8 cellular contexts compared by ENCODE assay signal in the genomic region with DNA sequence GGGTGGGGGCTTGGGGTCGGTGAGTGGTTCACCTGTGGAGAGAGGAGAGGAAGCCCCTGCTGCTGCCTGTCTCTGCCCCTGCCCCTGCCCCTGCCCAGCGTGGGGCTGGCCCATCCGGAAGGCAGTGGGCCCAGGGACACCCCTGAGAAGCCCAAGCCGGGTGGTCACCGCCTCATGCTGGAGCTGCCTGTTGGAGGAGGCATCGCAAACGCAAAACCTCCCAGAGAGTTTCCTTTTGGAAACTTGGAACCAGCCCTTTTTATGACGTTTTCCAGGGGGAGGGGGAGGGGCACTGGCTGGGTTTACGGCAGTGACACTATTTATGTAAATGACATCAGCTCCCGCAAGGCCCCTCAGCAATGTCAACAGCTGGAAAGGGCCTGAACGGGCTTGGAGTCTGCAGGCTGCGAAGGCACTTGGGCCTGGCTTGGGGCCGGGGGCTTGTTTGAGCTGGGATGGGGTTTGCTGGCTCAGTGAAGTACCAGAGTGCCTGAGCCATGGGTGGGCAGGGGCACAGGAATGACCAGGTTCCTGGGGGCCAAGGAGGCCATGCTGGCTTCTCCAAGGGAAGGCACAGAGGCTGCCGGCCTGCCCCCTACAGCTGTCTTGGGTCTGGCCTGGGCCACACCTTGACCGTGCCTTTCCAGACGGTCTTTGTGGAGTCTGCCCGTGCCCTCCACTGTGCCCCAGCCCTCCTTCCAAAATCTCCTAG.
DNase-seq lines count a peak whose midpoint lies in the region; ATAC-seq and TF ChIP-seq lines count a peak whose summit lies in the region.

No MANE protein-coding gene starts in this region.

- DNase-seq in NCI-H1417 (lab: John Stamatoyannopoulos, UW) (peak in 2 of 3 experiments; percentile 31 to 55), NCI-H1417 treated with DMSO at 0.1 percent for 48 hours (lab: John Stamatoyannopoulos, UW) (no peak), MCF 10A (ENCODE audit: unreplicated experiment) (no peak), kidney tubule cell (ENCODE audit: low spot score) (peak; percentile 26), T1000 (lab: John Stamatoyannopoulos, UW) (no peak), LoVo (ENCODE audit: low spot score) (no peak)
- no peak for DNase-seq in stimulated activated effector memory CD8-positive, alpha-beta T cell treated with anti-CD3 and anti-CD28 coated beads, Interleukin-12 subunit alpha, Interleukin-12 subunit beta, amount 100 ng/mL, for 72 hours (ENCODE audit: low spot score in 2 of 2)
- no peak for DNase-seq in stimulated activated CD4-positive, alpha-beta T cell treated with anti-CD3 and anti-CD28 coated beads, Interleukin-12 subunit alpha, Interleukin-12 subunit beta, amount 100 ng/mL, for 4 hours

- no TSS peak for BruUV-seq in MCF 10A (replicated peaks; lab: Mats Ljungman, UMichigan)

- H3K4me3 Mint-ChIP-seq in MCF 10A (ENCODE audit: unreplicated experiment): peak overlapping the region; percentile 21
- peak overlapping the region; percentile 70 for H3K4me3 Mint-ChIP-seq in stimulated activated effector memory CD8-positive, alpha-beta T cell treated with anti-CD3 and anti-CD28 coated beads, Interleukin-12 subunit alpha, Interleukin-12 subunit beta, amount 100 ng/mL, for 72 hours

- no peaks in the 10 kb centered on the region for H3K27me3 Mint-ChIP-seq in MCF 10A (ENCODE audit: insufficient read depth, unreplicated experiment)

- H3K4me1 Mint-ChIP-seq in MCF 10A (ENCODE audit: insufficient read depth, unreplicated experiment): no peaks in the 10 kb centered on the region
- peaks cover 18% of the 10 kb centered on the region for H3K4me1 Mint-ChIP-seq in stimulated activated effector memory CD8-positive, alpha-beta T cell treated with anti-CD3 and anti-CD28 coated beads, Interleukin-12 subunit alpha, Interleukin-12 subunit beta, amount 100 ng/mL, for 72 hours

- CTCF ChIA-PET in MCF 10A (lab: Yijun Ruan, JAX): interaction anchor here (0.6 to 0.7 kb wide), 2 partner anchors 56 to 256 kb away, joined by 3 to 4 read pairs; no protein-coding TSS in a partner anchor

- H3K9me3 Mint-ChIP-seq in MCF 10A (ENCODE audit: unreplicated experiment): no peaks in the 10 kb centered on the region
- no peaks in the 10 kb centered on the region for H3K9me3 Mint-ChIP-seq in stimulated activated effector memory CD8-positive, alpha-beta T cell treated with anti-CD3 and anti-CD28 coated beads, Interleukin-12 subunit alpha, Interleukin-12 subunit beta, amount 100 ng/mL, for 72 hours

- intact Hi-C loops in MCF 10A (cut with micrococcal nuclease): no loop called here

- no peak for TF ChIP-seq CTCF in MCF 10A (IDR thresholded peaks at IDR 0.05; ENCODE audit: unreplicated experiment)

- no peak for ATAC-seq in stimulated activated effector memory CD8-positive, alpha-beta T cell treated with anti-CD3 and anti-CD28 coated beads, Interleukin-12 subunit alpha, Interleukin-12 subunit beta, amount 100 ng/mL, for 72 hours

- POLR2A ChIA-PET in MCF 10A (lab: Yijun Ruan, JAX): interaction anchor here (1.2 kb wide), 1 partner anchor 12 kb away, joined by 4 read pairs; no protein-coding TSS in a partner anchor

- no peak overlapping the region for H3K27ac Mint-ChIP-seq in MCF 10A (ENCODE audit: low read depth, unreplicated experiment)
- H3K27ac Mint-ChIP-seq in stimulated activated effector memory CD8-positive, alpha-beta T cell treated with anti-CD3 and anti-CD28 coated beads, Interleukin-12 subunit alpha, Interleukin-12 subunit beta, amount 100 ng/mL, for 72 hours: peak overlapping the region; percentile 78

- no peaks in the 10 kb centered on the region for H3K36me3 Mint-ChIP-seq in MCF 10A (ENCODE audit: insufficient read depth, unreplicated experiment)
- H3K36me3 Mint-ChIP-seq in stimulated activated effector memory CD8-positive, alpha-beta T cell treated with anti-CD3 and anti-CD28 coated beads, Interleukin-12 subunit alpha, Interleukin-12 subunit beta, amount 100 ng/mL, for 72 hours: no peaks in the 10 kb centered on the region

Comparison
In these comparisons a context has a peak if more than half of its experiments do, and no peak if none do; other contexts are left out.
1. DNase-seq: peak in NCI-H1417 (2 of 3) and kidney tubule cell (single experiment); none in NCI-H1417 treated with DMSO at 0.1 percent for 48 hours (single experiment), MCF 10A (single experiment), stimulated activated effector memory CD8-positive, alpha-beta T cell treated with anti-CD3 and anti-CD28 coated beads, Interleukin-12 subunit alpha, Interleukin-12 subunit beta, amount 100 ng/mL, for 72 hours (0 of 2), T1000 (single experiment), stimulated activated CD4-positive, alpha-beta T cell treated with anti-CD3 and anti-CD28 coated beads, Interleukin-12 subunit alpha, Interleukin-12 subunit beta, amount 100 ng/mL, for 4 hours (single experiment) and LoVo (single experiment).